In the genomic region with DNA sequence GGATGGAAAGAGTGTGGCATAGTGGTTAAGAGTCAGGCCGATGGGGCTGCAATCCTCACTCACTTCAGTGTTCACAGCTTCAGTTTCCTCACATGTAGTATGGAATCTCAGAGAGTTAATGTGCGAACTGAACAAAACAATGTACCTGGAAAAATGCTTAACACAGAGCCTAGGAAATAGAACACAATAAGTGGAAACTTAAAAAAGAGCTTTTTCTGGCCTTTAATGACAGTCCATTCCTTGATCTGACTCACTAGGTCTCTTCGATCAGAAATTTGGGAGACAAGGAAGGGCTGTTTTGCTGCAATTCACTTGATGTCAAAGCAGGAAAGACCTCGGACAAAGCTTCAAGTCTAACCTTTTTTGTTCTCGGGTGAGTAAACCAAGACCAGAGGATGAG, we compare ENCODE assay signal across 1 cellular context.
TF ChIP-seq lines count a peak whose summit lies in the region.

No MANE protein-coding gene starts in this region.

TF ChIP-seq in HepG2, 621 proteins besides CTCF, POLR2A, EP300 and RAD21:
- no peak for TF ChIP-seq ZNF644 (CRISPR knock-in tag; IDR thresholded peaks at IDR 0.05; ENCODE audit: low read depth)
- no peak for TF ChIP-seq ZSCAN25 (CRISPR knock-in tag; IDR thresholded peaks at IDR 0.05)
- no peak for TF ChIP-seq HHEX (CRISPR knock-in tag; IDR thresholded peaks at IDR 0.05)
- TF ChIP-seq, protein P1, sequence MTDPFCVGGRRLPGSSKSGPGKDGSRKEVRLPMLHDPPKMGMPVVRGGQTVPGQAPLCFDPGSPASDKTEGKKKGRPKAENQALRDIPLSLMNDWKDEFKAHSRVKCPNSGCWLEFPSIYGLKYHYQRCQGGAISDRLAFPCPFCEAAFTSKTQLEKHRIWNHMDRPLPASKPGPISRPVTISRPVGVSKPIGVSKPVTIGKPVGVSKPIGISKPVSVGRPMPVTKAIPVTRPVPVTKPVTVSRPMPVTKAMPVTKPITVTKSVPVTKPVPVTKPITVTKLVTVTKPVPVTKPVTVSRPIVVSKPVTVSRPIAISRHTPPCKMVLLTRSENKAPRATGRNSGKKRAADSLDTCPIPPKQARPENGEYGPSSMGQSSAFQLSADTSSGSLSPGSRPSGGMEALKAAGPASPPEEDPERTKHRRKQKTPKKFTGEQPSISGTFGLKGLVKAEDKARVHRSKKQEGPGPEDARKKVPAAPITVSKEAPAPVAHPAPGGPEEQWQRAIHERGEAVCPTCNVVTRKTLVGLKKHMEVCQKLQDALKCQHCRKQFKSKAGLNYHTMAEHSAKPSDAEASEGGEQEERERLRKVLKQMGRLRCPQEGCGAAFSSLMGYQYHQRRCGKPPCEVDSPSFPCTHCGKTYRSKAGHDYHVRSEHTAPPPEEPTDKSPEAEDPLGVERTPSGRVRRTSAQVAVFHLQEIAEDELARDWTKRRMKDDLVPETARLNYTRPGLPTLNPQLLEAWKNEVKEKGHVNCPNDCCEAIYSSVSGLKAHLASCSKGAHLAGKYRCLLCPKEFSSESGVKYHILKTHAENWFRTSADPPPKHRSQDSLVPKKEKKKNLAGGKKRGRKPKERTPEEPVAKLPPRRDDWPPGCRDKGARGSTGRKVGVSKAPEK (CRISPR knock-in tag; IDR thresholded peaks at IDR 0.05; ENCODE audit: borderline replicate concordance), result no peak
- TF ChIP-seq NKX3-1 (CRISPR knock-in tag; IDR thresholded peaks at IDR 0.05), result no peak
- no peak for TF ChIP-seq ZNF335 (CRISPR knock-in tag; IDR thresholded peaks at IDR 0.05)
- TF ChIP-seq TCF7L2 (IDR thresholded peaks at IDR 0.05; ENCODE audit: low read depth, low read length), result no peak
- no peak for TF ChIP-seq SRF (IDR thresholded peaks at IDR 0.05; ENCODE audit: low read depth, low read length)
- TF ChIP-seq ZNF766 (CRISPR knock-in tag; IDR thresholded peaks at IDR 0.05; ENCODE audit: borderline replicate concordance), result no peak
- TF ChIP-seq SMC3 (IDR thresholded peaks at IDR 0.05; ENCODE audit: low read length), result no peak
- TF ChIP-seq HOXA5 (CRISPR knock-in tag; IDR thresholded peaks at IDR 0.05), result no peak
- TF ChIP-seq, protein P2, sequence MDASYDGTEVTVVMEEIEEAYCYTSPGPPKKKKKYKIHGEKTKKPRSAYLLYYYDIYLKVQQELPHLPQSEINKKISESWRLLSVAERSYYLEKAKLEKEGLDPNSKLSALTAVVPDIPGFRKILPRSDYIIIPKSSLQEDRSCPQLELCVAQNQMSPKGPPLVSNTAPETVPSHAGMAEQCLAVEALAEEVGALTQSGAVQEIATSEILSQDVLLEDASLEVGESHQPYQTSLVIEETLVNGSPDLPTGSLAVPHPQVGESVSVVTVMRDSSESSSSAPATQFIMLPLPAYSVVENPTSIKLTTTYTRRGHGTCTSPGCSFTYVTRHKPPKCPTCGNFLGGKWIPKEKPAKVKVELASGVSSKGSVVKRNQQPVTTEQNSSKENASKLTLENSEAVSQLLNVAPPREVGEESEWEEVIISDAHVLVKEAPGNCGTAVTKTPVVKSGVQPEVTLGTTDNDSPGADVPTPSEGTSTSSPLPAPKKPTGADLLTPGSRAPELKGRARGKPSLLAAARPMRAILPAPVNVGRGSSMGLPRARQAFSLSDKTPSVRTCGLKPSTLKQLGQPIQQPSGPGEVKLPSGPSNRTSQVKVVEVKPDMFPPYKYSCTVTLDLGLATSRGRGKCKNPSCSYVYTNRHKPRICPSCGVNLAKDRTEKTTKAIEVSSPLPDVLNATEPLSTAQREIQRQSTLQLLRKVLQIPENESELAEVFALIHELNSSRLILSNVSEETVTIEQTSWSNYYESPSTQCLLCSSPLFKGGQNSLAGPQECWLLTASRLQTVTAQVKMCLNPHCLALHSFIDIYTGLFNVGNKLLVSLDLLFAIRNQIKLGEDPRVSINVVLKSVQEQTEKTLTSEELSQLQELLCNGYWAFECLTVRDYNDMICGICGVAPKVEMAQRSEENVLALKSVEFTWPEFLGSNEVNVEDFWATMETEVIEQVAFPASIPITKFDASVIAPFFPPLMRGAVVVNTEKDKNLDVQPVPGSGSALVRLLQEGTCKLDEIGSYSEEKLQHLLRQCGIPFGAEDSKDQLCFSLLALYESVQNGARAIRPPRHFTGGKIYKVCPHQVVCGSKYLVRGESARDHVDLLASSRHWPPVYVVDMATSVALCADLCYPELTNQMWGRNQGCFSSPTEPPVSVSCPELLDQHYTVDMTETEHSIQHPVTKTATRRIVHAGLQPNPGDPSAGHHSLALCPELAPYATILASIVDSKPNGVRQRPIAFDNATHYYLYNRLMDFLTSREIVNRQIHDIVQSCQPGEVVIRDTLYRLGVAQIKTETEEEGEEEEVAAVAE (CRISPR knock-in tag; IDR thresholded peaks at IDR 0.05; ENCODE audit: borderline replicate concordance), result no peak
- TF ChIP-seq, protein P3, sequence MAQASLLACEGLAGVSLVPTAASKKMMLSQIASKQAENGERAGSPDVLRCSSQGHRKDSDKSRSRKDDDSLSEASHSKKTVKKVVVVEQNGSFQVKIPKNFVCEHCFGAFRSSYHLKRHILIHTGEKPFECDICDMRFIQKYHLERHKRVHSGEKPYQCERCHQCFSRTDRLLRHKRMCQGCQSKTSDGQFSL (CRISPR knock-in tag; IDR thresholded peaks at IDR 0.05), result no peak
- no peak for TF ChIP-seq REPIN1 (CRISPR knock-in tag; IDR thresholded peaks at IDR 0.05; ENCODE audit: borderline replicate concordance, low read depth)
- TF ChIP-seq ELF3 (CRISPR knock-in tag; IDR thresholded peaks at IDR 0.05), result no peak
